1 cellular context compared by ENCODE assay signal in the genomic region with DNA sequence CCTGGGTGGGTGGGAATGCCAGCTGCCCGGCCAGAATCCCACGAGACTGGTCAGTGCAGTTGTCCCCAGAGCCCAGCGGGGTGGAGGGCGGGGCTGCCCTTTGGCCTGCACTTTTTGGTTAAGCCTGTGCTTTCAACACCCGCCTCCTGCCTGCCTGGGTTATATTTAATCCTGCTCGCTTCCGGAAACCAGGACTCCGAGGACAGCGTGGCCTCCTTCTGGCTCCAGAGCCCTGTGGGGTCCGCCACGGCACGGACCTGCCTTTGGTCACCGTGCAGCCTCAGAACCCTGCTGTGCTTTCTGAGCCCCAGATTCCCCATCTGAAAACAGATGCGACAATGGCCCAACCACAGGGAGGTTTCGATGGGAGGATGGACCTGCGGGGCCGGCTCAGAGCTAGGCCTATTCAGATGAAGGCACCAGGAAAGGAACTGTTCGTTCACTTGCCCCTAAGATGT.
TF ChIP-seq lines count a peak whose summit lies in the region.

No MANE protein-coding gene starts in this region.

TF ChIP-seq in HepG2, 621 proteins besides CTCF, POLR2A, EP300 and RAD21 (continued from another document and continues in another):
- TF ChIP-seq, protein P1, sequence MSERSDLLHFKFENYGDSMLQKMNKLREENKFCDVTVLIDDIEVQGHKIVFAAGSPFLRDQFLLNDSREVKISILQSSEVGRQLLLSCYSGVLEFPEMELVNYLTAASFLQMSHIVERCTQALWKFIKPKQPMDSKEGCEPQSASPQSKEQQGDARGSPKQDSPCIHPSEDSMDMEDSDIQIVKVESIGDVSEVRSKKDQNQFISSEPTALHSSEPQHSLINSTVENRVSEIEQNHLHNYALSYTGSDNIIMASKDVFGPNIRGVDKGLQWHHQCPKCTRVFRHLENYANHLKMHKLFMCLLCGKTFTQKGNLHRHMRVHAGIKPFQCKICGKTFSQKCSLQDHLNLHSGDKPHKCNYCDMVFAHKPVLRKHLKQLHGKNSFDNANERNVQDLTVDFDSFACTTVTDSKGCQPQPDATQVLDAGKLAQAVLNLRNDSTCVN (CRISPR knock-in tag; IDR thresholded peaks at IDR 0.05; ENCODE audit: borderline replicate concordance): no peak
- peak; percentile 46; the same call in 1 of the 2 replicates for TF ChIP-seq MIER3 (CRISPR knock-in tag; IDR thresholded peaks at IDR 0.05; ENCODE audit: borderline replicate concordance)
- TF ChIP-seq MEIS2 (CRISPR knock-in tag; IDR thresholded peaks at IDR 0.05): peak; percentile 71; the same call in 1 of the 2 replicates
- 0 out of 2 replicates have a peak, but pooled peaks have one; percentile 51 for TF ChIP-seq AKAP8 (CRISPR knock-in tag; IDR thresholded peaks at IDR 0.05)
- TF ChIP-seq MAFF (IDR thresholded peaks at IDR 0.05; ENCODE audit: low read depth, low read length): no peak
- TF ChIP-seq, protein P2, sequence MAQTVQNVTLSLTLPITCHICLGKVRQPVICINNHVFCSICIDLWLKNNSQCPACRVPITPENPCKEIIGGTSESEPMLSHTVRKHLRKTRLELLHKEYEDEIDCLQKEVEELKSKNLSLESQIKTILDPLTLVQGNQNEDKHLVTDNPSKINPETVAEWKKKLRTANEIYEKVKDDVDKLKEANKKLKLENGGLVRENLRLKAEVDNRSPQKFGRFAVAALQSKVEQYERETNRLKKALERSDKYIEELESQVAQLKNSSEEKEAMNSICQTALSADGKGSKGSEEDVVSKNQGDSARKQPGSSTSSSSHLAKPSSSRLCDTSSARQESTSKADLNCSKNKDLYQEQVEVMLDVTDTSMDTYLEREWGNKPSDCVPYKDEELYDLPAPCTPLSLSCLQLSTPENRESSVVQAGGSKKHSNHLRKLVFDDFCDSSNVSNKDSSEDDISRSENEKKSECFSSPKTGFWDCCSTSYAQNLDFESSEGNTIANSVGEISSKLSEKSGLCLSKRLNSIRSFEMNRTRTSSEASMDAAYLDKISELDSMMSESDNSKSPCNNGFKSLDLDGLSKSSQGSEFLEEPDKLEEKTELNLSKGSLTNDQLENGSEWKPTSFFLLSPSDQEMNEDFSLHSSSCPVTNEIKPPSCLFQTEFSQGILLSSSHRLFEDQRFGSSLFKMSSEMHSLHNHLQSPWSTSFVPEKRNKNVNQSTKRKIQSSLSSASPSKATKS (CRISPR knock-in tag; IDR thresholded peaks at IDR 0.05): no peak
- TF ChIP-seq, protein P3, sequence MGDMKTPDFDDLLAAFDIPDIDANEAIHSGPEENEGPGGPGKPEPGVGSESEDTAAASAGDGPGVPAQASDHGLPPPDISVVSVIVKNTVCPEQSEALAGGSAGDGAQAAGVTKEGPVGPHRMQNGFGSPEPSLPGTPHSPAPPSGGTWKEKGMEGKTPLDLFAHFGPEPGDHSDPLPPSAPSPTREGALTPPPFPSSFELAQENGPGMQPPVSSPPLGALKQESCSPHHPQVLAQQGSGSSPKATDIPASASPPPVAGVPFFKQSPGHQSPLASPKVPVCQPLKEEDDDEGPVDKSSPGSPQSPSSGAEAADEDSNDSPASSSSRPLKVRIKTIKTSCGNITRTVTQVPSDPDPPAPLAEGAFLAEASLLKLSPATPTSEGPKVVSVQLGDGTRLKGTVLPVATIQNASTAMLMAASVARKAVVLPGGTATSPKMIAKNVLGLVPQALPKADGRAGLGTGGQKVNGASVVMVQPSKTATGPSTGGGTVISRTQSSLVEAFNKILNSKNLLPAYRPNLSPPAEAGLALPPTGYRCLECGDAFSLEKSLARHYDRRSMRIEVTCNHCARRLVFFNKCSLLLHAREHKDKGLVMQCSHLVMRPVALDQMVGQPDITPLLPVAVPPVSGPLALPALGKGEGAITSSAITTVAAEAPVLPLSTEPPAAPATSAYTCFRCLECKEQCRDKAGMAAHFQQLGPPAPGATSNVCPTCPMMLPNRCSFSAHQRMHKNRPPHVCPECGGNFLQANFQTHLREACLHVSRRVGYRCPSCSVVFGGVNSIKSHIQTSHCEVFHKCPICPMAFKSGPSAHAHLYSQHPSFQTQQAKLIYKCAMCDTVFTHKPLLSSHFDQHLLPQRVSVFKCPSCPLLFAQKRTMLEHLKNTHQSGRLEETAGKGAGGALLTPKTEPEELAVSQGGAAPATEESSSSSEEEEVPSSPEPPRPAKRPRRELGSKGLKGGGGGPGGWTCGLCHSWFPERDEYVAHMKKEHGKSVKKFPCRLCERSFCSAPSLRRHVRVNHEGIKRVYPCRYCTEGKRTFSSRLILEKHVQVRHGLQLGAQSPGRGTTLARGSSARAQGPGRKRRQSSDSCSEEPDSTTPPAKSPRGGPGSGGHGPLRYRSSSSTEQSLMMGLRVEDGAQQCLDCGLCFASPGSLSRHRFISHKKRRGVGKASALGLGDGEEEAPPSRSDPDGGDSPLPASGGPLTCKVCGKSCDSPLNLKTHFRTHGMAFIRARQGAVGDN (CRISPR knock-in tag; IDR thresholded peaks at IDR 0.05): peak; percentile 97
- no peak for TF ChIP-seq ZNF577 (CRISPR knock-in tag; IDR thresholded peaks at IDR 0.05; ENCODE audit: borderline replicate concordance, low read depth)
- no peak; the same call in 1 of the 2 replicates for TF ChIP-seq ETV6 (CRISPR knock-in tag; conservative IDR thresholded peaks at IDR 0.05)
- peak; percentile 95 for TF ChIP-seq POLR2AphosphoS5 (IDR thresholded peaks at IDR 0.05; ENCODE audit: low read depth, low read length)
- TF ChIP-seq SALL1 (CRISPR knock-in tag; IDR thresholded peaks at IDR 0.05): peak; percentile 96
- TF ChIP-seq, protein P4, sequence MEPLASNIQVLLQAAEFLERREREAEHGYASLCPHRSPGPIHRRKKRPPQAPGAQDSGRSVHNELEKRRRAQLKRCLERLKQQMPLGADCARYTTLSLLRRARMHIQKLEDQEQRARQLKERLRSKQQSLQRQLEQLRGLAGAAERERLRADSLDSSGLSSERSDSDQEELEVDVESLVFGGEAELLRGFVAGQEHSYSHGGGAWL (CRISPR knock-in tag; IDR thresholded peaks at IDR 0.05): peak; percentile 68; the same call in 1 of the 2 replicates
- TF ChIP-seq, protein P5, sequence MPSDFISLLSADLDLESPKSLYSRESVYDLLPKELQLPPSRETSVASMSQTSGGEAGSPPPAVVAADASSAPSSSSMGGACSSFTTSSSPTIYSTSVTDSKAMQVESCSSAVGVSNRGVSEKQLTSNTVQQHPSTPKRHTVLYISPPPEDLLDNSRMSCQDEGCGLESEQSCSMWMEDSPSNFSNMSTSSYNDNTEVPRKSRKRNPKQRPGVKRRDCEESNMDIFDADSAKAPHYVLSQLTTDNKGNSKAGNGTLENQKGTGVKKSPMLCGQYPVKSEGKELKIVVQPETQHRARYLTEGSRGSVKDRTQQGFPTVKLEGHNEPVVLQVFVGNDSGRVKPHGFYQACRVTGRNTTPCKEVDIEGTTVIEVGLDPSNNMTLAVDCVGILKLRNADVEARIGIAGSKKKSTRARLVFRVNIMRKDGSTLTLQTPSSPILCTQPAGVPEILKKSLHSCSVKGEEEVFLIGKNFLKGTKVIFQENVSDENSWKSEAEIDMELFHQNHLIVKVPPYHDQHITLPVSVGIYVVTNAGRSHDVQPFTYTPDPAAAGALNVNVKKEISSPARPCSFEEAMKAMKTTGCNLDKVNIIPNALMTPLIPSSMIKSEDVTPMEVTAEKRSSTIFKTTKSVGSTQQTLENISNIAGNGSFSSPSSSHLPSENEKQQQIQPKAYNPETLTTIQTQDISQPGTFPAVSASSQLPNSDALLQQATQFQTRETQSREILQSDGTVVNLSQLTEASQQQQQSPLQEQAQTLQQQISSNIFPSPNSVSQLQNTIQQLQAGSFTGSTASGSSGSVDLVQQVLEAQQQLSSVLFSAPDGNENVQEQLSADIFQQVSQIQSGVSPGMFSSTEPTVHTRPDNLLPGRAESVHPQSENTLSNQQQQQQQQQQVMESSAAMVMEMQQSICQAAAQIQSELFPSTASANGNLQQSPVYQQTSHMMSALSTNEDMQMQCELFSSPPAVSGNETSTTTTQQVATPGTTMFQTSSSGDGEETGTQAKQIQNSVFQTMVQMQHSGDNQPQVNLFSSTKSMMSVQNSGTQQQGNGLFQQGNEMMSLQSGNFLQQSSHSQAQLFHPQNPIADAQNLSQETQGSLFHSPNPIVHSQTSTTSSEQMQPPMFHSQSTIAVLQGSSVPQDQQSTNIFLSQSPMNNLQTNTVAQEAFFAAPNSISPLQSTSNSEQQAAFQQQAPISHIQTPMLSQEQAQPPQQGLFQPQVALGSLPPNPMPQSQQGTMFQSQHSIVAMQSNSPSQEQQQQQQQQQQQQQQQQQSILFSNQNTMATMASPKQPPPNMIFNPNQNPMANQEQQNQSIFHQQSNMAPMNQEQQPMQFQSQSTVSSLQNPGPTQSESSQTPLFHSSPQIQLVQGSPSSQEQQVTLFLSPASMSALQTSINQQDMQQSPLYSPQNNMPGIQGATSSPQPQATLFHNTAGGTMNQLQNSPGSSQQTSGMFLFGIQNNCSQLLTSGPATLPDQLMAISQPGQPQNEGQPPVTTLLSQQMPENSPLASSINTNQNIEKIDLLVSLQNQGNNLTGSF (CRISPR knock-in tag; IDR thresholded peaks at IDR 0.05): peak; percentile 57; the same call in 1 of the 2 replicates
- TF ChIP-seq, protein P6, sequence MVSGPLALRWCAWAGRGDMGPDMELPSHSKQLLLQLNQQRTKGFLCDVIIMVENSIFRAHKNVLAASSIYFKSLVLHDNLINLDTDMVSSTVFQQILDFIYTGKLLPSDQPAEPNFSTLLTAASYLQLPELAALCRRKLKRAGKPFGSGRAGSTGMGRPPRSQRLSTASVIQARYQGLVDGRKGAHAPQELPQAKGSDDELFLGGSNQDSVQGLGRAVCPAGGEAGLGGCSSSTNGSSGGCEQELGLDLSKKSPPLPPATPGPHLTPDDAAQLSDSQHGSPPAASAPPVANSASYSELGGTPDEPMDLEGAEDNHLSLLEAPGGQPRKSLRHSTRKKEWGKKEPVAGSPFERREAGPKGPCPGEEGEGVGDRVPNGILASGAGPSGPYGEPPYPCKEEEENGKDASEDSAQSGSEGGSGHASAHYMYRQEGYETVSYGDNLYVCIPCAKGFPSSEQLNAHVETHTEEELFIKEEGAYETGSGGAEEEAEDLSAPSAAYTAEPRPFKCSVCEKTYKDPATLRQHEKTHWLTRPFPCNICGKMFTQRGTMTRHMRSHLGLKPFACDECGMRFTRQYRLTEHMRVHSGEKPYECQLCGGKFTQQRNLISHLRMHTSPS (CRISPR knock-in tag; IDR thresholded peaks at IDR 0.05; ENCODE audit: low read depth): peak; percentile 79
- no peak for TF ChIP-seq ZNF235 (CRISPR knock-in tag; IDR thresholded peaks at IDR 0.05; ENCODE audit: borderline replicate concordance)
- TF ChIP-seq ZNF75D (CRISPR knock-in tag; IDR thresholded peaks at IDR 0.05; ENCODE audit: borderline replicate concordance): no peak
- peak; percentile 93 for TF ChIP-seq TAF1 (CRISPR knock-in tag; IDR thresholded peaks at IDR 0.05)
- TF ChIP-seq ZNF652 (CRISPR knock-in tag; IDR thresholded peaks at IDR 0.05; ENCODE audit: borderline replicate concordance, low read depth): no peak
- TF ChIP-seq, protein P7, sequence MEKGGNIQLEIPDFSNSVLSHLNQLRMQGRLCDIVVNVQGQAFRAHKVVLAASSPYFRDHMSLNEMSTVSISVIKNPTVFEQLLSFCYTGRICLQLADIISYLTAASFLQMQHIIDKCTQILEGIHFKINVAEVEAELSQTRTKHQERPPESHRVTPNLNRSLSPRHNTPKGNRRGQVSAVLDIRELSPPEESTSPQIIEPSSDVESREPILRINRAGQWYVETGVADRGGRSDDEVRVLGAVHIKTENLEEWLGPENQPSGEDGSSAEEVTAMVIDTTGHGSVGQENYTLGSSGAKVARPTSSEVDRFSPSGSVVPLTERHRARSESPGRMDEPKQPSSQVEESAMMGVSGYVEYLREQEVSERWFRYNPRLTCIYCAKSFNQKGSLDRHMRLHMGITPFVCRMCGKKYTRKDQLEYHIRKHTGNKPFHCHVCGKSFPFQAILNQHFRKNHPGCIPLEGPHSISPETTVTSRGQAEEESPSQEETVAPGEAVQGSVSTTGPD (CRISPR knock-in tag; IDR thresholded peaks at IDR 0.05): peak; percentile 81
- no peak for TF ChIP-seq ZNF44 (CRISPR knock-in tag; IDR thresholded peaks at IDR 0.05)
- peak; percentile 76; the same call in 1 of the 2 replicates for TF ChIP-seq TP53 (CRISPR knock-in tag; conservative IDR thresholded peaks at IDR 0.05)
- TF ChIP-seq, protein P8, sequence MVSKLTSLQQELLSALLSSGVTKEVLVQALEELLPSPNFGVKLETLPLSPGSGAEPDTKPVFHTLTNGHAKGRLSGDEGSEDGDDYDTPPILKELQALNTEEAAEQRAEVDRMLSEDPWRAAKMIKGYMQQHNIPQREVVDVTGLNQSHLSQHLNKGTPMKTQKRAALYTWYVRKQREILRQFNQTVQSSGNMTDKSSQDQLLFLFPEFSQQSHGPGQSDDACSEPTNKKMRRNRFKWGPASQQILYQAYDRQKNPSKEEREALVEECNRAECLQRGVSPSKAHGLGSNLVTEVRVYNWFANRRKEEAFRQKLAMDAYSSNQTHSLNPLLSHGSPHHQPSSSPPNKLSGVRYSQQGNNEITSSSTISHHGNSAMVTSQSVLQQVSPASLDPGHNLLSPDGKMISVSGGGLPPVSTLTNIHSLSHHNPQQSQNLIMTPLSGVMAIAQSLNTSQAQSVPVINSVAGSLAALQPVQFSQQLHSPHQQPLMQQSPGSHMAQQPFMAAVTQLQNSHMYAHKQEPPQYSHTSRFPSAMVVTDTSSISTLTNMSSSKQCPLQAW (CRISPR knock-in tag; IDR thresholded peaks at IDR 0.05): no peak
- TF ChIP-seq PRMT3 (CRISPR knock-in tag; IDR thresholded peaks at IDR 0.05; ENCODE audit: borderline replicate concordance, low read depth): no peak
- peak; percentile 76 for TF ChIP-seq ISL2 (CRISPR knock-in tag; IDR thresholded peaks at IDR 0.05)
- peak; percentile 69; the same call in 1 of the 2 replicates for TF ChIP-seq ARHGAP35 (CRISPR knock-in tag; IDR thresholded peaks at IDR 0.05; ENCODE audit: borderline replicate concordance)
- no peak for TF ChIP-seq MIXL1 (CRISPR knock-in tag; IDR thresholded peaks at IDR 0.05)
- TF ChIP-seq SALL2 (CRISPR knock-in tag; IDR thresholded peaks at IDR 0.05): peak; percentile 58
- no peak for TF ChIP-seq ZNF335 (CRISPR knock-in tag; IDR thresholded peaks at IDR 0.05)
- TF ChIP-seq, protein P9, sequence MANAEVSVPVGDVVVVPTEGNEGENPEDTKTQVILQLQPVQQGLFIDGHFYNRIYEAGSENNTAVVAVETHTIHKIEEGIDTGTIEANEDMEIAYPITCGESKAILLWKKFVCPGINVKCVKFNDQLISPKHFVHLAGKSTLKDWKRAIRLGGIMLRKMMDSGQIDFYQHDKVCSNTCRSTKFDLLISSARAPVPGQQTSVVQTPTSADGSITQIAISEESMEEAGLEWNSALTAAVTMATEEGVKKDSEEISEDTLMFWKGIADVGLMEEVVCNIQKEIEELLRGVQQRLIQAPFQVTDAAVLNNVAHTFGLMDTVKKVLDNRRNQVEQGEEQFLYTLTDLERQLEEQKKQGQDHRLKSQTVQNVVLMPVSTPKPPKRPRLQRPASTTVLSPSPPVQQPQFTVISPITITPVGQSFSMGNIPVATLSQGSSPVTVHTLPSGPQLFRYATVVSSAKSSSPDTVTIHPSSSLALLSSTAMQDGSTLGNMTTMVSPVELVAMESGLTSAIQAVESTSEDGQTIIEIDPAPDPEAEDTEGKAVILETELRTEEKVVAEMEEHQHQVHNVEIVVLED (CRISPR knock-in tag; IDR thresholded peaks at IDR 0.05; ENCODE audit: borderline replicate concordance): peak; percentile 39; the same call in 1 of the 2 replicates
- no peak for TF ChIP-seq PCBP2 (optimal IDR thresholded peaks at IDR 0.05; ENCODE audit: low read depth, low read length, poor library complexity, severe bottlenecking)
- no peak for TF ChIP-seq ZFP36 (IDR thresholded peaks at IDR 0.05; ENCODE audit: borderline replicate concordance, low read depth, low read length, partially characterized antibody)
- TF ChIP-seq ZFP36L1 (CRISPR knock-in tag; IDR thresholded peaks at IDR 0.05): no peak
- TF ChIP-seq, protein P10, sequence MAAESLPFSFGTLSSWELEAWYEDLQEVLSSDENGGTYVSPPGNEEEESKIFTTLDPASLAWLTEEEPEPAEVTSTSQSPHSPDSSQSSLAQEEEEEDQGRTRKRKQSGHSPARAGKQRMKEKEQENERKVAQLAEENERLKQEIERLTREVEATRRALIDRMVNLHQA (CRISPR knock-in tag; IDR thresholded peaks at IDR 0.05): no peak
- peak; percentile 46; the same call in 1 of the 2 replicates for TF ChIP-seq GATAD1 (CRISPR knock-in tag; IDR thresholded peaks at IDR 0.05)
- TF ChIP-seq ZNF432 (CRISPR knock-in tag; IDR thresholded peaks at IDR 0.05; ENCODE audit: borderline replicate concordance): no peak
- 0 out of 2 replicates have a peak, but pooled peaks have one; percentile 42 for TF ChIP-seq ZNF546 (CRISPR knock-in tag; conservative IDR thresholded peaks at IDR 0.05)
